Comparison of ENCODE assay signal across 16 cellular contexts in the genomic region with DNA sequence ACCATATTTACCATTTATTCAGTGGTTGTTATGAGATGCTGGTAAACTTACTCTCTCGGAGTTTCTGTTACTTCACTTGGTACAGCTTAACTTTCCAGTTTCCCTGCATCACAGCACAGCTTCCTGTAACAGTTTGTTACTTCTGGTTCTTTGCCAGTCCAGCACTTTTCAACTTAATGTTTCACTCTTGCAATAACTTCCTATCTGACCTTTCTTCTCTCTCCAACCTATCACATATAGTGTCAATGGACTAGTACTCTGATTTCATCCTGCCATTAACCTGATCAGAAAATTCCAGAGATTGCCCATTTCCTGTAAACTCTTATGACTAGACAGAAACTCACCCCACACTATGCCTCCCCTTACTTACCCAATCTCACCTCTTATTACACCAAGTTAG. TPM values are rescaled to one million over a fixed set of nuclear protein-coding genes. Genes with fewer than 3 reads are reported as not detected.
DNase-seq lines count a peak whose midpoint lies in the region; ATAC-seq, FAIRE-seq and TF ChIP-seq lines count a peak whose summit lies in the region.
"Had no signal": no experiment of that assay in that cellular context is flagged by ENCODE, and none has a peak within 500 bp of the region (broad histone marks: within the 10 kb centered on the region; RNA-seq: fewer than 3 reads in every experiment).

No MANE protein-coding gene starts in this region.

- H3K27me3 Mint-ChIP-seq in activated naive CD8-positive, alpha-beta T cell treated with anti-CD3 and anti-CD28 coated beads for 36 hours, result peaks cover 16% of the 10 kb centered on the region
- peaks cover 27% of the 10 kb centered on the region for H3K27me3 Mint-ChIP-seq in T-helper 17 cell
- peaks cover 9% of the 10 kb centered on the region for H3K27me3 Mint-ChIP-seq in activated T-helper 17 cell treated with anti-CD3 and anti-CD28 coated beads, Interleukin-2, amount 50 U/mL, for 72 hours

- no peak overlapping the region for H3K4me3 Mint-ChIP-seq in activated naive CD8-positive, alpha-beta T cell treated with anti-CD3 and anti-CD28 coated beads for 36 hours
- H3K4me3 Mint-ChIP-seq in T-helper 17 cell, result no peak overlapping the region
- no peak overlapping the region for H3K4me3 Mint-ChIP-seq in activated T-helper 17 cell treated with anti-CD3 and anti-CD28 coated beads, Interleukin-2, amount 50 U/mL, for 72 hours
- H3K4me3 Mint-ChIP-seq: CD4-positive, alpha-beta T cell; endodermal cell had no signal

- peak overlapping the region; percentile 54 for H2AFZ ChIP-seq in K562 (ENCODE audit: low read depth, low read length)

- H3K9me3 Mint-ChIP-seq in activated naive CD8-positive, alpha-beta T cell treated with anti-CD3 and anti-CD28 coated beads for 36 hours, result no peaks in the 10 kb centered on the region
- H3K9me3 Mint-ChIP-seq in activated T-helper 17 cell treated with anti-CD3 and anti-CD28 coated beads, Interleukin-2, amount 50 U/mL, for 72 hours, result no peaks in the 10 kb centered on the region
- H3K9me3 Mint-ChIP-seq: CD4-positive, alpha-beta T cell; endodermal cell; stimulated activated naive B cell treated with anti-CD40 and anti-IgM and Interleukin-4, amounts not matched to agents 10 μg/mL and 1 μg/mL and 100 μg/mL, for 72 hours had no signal

- no peak overlapping the region for H3K27ac Mint-ChIP-seq in activated naive CD8-positive, alpha-beta T cell treated with anti-CD3 and anti-CD28 coated beads for 36 hours
- no peak overlapping the region for H3K27ac Mint-ChIP-seq in T-helper 17 cell
- H3K27ac Mint-ChIP-seq in activated T-helper 17 cell treated with anti-CD3 and anti-CD28 coated beads, Interleukin-2, amount 50 U/mL, for 72 hours, result no peak overlapping the region
- H3K27ac Mint-ChIP-seq: CD4-positive, alpha-beta T cell; endodermal cell; stimulated activated naive B cell treated with anti-CD40 and anti-IgM and Interleukin-4, amounts not matched to agents 10 μg/mL and 1 μg/mL and 100 μg/mL, for 72 hours had no signal

- intact Hi-C loops in K562 (cut with micrococcal nuclease), result no loop called here

- no peak for TF ChIP-seq POLR2A in K562 (conservative IDR thresholded peaks at IDR 0.05)

- H3K36me3 ChIP-seq in K562 (ENCODE audit: control insufficient read depth, insufficient read depth, low read length), result no peaks in the 10 kb centered on the region
- H3K36me3 ChIP-seq: ascending aorta, lower lobe of right lung, ovary had no signal

- WGBS in K562 (ENCODE audit: insufficient coverage, low coverage, missing lambda C conversion rate), result 60% methylated on average over 1 of the region's 1 CpG

- H3K79me2 ChIP-seq in K562 (ENCODE audit: control insufficient read depth, insufficient read depth, low read length), result peaks cover 13% of the 10 kb centered on the region

- TF ChIP-seq EP300 in K562 (IDR thresholded peaks at IDR 0.05; ENCODE audit: low read length), result no peak

- peaks cover 8% of the 10 kb centered on the region for H3K4me1 Mint-ChIP-seq in activated naive CD8-positive, alpha-beta T cell treated with anti-CD3 and anti-CD28 coated beads for 36 hours
- peaks cover 6% of the 10 kb centered on the region for H3K4me1 Mint-ChIP-seq in T-helper 17 cell
- H3K4me1 Mint-ChIP-seq in activated T-helper 17 cell treated with anti-CD3 and anti-CD28 coated beads, Interleukin-2, amount 50 U/mL, for 72 hours, result no peaks in the 10 kb centered on the region

- peaks cover 10 to 29% of the 10 kb centered on the region in 2 experiments; a peak in 3 of 5 replicates for H3K4me1 ChIP-seq in K562 (replicated peaks in 1 of 2; ENCODE audit: control insufficient read depth in 2 of 2, insufficient read depth in 2 of 2, low read length in 2 of 2)

- H3K36me3 Mint-ChIP-seq in activated naive CD8-positive, alpha-beta T cell treated with anti-CD3 and anti-CD28 coated beads for 36 hours, result peaks cover 1% of the 10 kb centered on the region
- H3K36me3 Mint-ChIP-seq in T-helper 17 cell (ENCODE audit: low read depth), result peaks cover 7% of the 10 kb centered on the region
- peaks cover 11% of the 10 kb centered on the region for H3K36me3 Mint-ChIP-seq in activated T-helper 17 cell treated with anti-CD3 and anti-CD28 coated beads, Interleukin-2, amount 50 U/mL, for 72 hours (ENCODE audit: low read depth)

- POLR2A ChIA-PET in K562 (lab: Yijun Ruan, JAX), result no interaction called here

- no TSS peak for BruUV-seq in K562 (replicated peaks; lab: Mats Ljungman, UMichigan)

- no peaks in the 10 kb centered on the region for H3K9me1 ChIP-seq in K562 (ENCODE audit: control insufficient read depth, insufficient read depth, low read length)

- no peaks in the 10 kb centered on the region for H4K20me1 ChIP-seq in K562 (replicated peaks; ENCODE audit: control insufficient read depth, insufficient read depth, low read length)

- no peaks in the 10 kb centered on the region for H3K9me3 ChIP-seq in K562 (replicated peaks; ENCODE audit: control insufficient read depth, insufficient read depth, low read depth, low read length)
- no peaks in the 10 kb centered on the region for H3K9me3 ChIP-seq in T-helper 17 cell (ENCODE audit: control insufficient read depth, low read length, poor library complexity, severe bottlenecking)
- H3K9me3 ChIP-seq: ascending aorta, lower lobe of right lung, ovary had no signal

- no peak overlapping the region for H3K9ac ChIP-seq in K562 (ENCODE audit: insufficient read depth in 1 of 2, low read depth in 2 of 2, low read length in 2 of 2)
- H3K9ac ChIP-seq: KMS-11 had no signal

- FAIRE-seq in K562 (lab: Jason Lieb, UNC), result no peak

- no peak overlapping the region for H3K27ac ChIP-seq in K562 (ENCODE audit: extremely low read depth, low read depth, low read length)
- H3K27ac ChIP-seq: ascending aorta, KMS-11, lower lobe of right lung, ovary had no signal

- H3K4me2 ChIP-seq in K562 (ENCODE audit: insufficient read depth, low read length), result no peak overlapping the region
- H3K4me2 ChIP-seq: KMS-11 had no signal

- ATAC-seq in GM19452 (IDR thresholded peaks at IDR 0.05; ENCODE audit: unreplicated experiment) (peak; percentile 24), HG03159 (IDR thresholded peaks at IDR 0.05; ENCODE audit: unreplicated experiment) (peak; percentile 22), K562 (no peak), T-helper 17 cell (no peak)
- no peak for ATAC-seq in activated T-helper 17 cell treated with anti-CD3 and anti-CD28 coated beads, Interleukin-2, amount 50 U/mL, for 72 hours (replicated peaks)
- ATAC-seq: lower lobe of right lung; stimulated activated naive B cell treated with anti-CD40 and anti-IgM and Interleukin-4, amounts not matched to agents 10 μg/mL and 1 μg/mL and 100 μg/mL, for 72 hours had no signal

- CTCF ChIA-PET in K562 (lab: Yijun Ruan, JAX; ENCODE audit: low intra/inter-chr PET ratio), result no interaction called here

- TF ChIP-seq CTCF in K562 (IDR thresholded peaks at IDR 0.05 in 2 of 3, conservative IDR thresholded peaks at IDR 0.05 in 1 of 3; ENCODE audit: insufficient read depth in 2 of 3, low read depth in 1 of 3, low read length in 3 of 3), result no peak

- H3K27me3 ChIP-seq in K562 (ENCODE audit: control insufficient read depth in 2 of 2, insufficient read depth in 2 of 2, low read length in 2 of 2), result no peaks in the 10 kb centered on the region
- H3K27me3 ChIP-seq: ascending aorta, ovary had no signal

- in situ Hi-C loops in K562 (cut with MboI), result no loop called here

- no peak for TF ChIP-seq RAD21 in K562 (CRISPR knock-in tag; conservative IDR thresholded peaks at IDR 0.05 in 1 of 2, IDR thresholded peaks at IDR 0.05 in 1 of 2)

- DNase-seq in EL (peak; percentile 9), K562 (ENCODE audit: extremely low read depth in 1 of 4, low spot score in 3 of 4) (no peak), T-helper 17 cell (no peak)
- DNase-seq in activated naive CD8-positive, alpha-beta T cell treated with anti-CD3 and anti-CD28 coated beads for 36 hours, result no peak
- DNase-seq in stimulated activated CD4-positive, alpha-beta T cell treated with anti-CD3 and anti-CD28 coated beads, Interleukin-4, amount 100 ng/mL, for 24 hours, result no peak
- DNase-seq: CD4-positive, alpha-beta T cell; endodermal cell; lower lobe of right lung; NCI-H2171 treated with DMSO at 0.1 percent for 48 hours; ovary; stimulated activated naive B cell treated with anti-CD40 and anti-IgM and Interleukin-4, amounts not matched to agents 10 μg/mL and 1 μg/mL and 100 μg/mL, for 72 hours had no signal

- H3K4me3 ChIP-seq in K562, result no peak overlapping the region
- H3K4me3 ChIP-seq: ascending aorta, lower lobe of right lung, ovary had no signal

TF ChIP-seq in K562, 482 proteins besides CTCF, POLR2A, EP300 and RAD21 (continues in another document):
- TF ChIP-seq NFIC (IDR thresholded peaks at IDR 0.05), result no peak

RNA-seq across cellular contexts. Expression of a gene that starts 3.9 kb away (rescaled TPM):
- total RNA-seq in K562 (2011; cell fraction: chromatin; rRNA removed; ENCODE audit: low replicate concordance), result 31.7 and 147 TPM in 2 replicates
- 23.2 and 28.2 TPM in 2 replicates for total RNA-seq in K562 (2011; cell fraction: nucleolus; rRNA removed)
- total RNA-seq in K562 (2011; cell fraction: nucleoplasm; rRNA removed), result 65.4 and 117 TPM in 2 replicates
- 39.0 and 68.7 TPM in 2 replicates for total RNA-seq in K562 (2014; rRNA removed)
- total RNA-seq in K562 (2014; rRNA removed; fragmentation: Illumina TruSeq; extraction: Trizol), result 61.1 and 70.3 TPM in 2 replicates
- 50.3 and 55.6 TPM in 2 replicates for total RNA-seq in K562 (2015; rRNA removed; fragmentation: Illumina TruSeq; extraction: Trizol)
- total RNA-seq in K562 (2021), result 67.3 and 67.6 TPM in 2 replicates
- polyA plus RNA-seq in K562 (2011; rRNA removed), result 29.3 and 41.8 TPM in 2 replicates
- polyA plus RNA-seq in K562 (2011; cell fraction: cytosol; rRNA removed), result 6.7 and 16.4 TPM in 2 replicates
- polyA plus RNA-seq in K562 (2011; cell fraction: nucleus; rRNA removed), result 32.1 and 43.8 TPM in 2 replicates
- polyA plus RNA-seq in K562 (2012), result 21.7 and 24.7 TPM in 2 replicates
- 33.1 and 40.2 TPM in 2 replicates for polyA plus RNA-seq in K562 (2014; fragmentation: Illumina TruSeq; extraction: Trizol)
- 10 to 100 TPM; 11.9 to 12.1 TPM for polyA plus RNA-seq in K562 (2014; fragmentation: Nextera tagmentation; extraction: Ambion mirVana)
- polyA plus RNA-seq in K562 (2014; rRNA removed), result 23.6 and 27.0 TPM in 2 replicates
- polyA minus RNA-seq in K562 (2011; rRNA and poly(A)+ RNA removed), result 66.2 and 72.6 TPM in 2 replicates
- 32.9 and 52.5 TPM in 2 replicates for polyA minus RNA-seq in K562 (2011; cell fraction: cytosol; rRNA and poly(A)+ RNA removed)
- 38.0 and 60.2 TPM in 2 replicates for polyA minus RNA-seq in K562 (2011; cell fraction: nucleus; rRNA and poly(A)+ RNA removed)
- 10 to 100 TPM; 83.3 to 85.0 TPM for total RNA-seq in activated naive CD8-positive, alpha-beta T cell treated with anti-CD3 and anti-CD28 coated beads for 36 hours
- total RNA-seq in T-helper 17 cell, result 100 to 1,000 TPM; 121 to 145 TPM
- 10 to 100 TPM; 69.1 to 80.3 TPM for total RNA-seq in activated T-helper 17 cell treated with anti-CD3 and anti-CD28 coated beads, Interleukin-2, amount 50 U/mL, for 72 hours

Comparison
In these comparisons a context has a peak if more than half of its experiments do, and no peak if none do; other contexts are left out.
1. ATAC-seq: peak in GM19452 (single experiment) and HG03159 (single experiment); none in K562 (single experiment), T-helper 17 cell (single experiment) and activated T-helper 17 cell treated with anti-CD3 and anti-CD28 coated beads, Interleukin-2, amount 50 U/mL, for 72 hours (single experiment).